In genomic region chr21:46552274-46552673, GRCh38 we compare ENCODE assay signal across 11 cellular contexts. TPM values are rescaled to one million over a fixed set of nuclear protein-coding genes. Genes with fewer than 3 reads are reported as not detected.
DNase-seq lines count a peak whose midpoint lies in the region; ATAC-seq, FAIRE-seq and TF ChIP-seq lines count a peak whose summit lies in the region.
"Had no signal": no experiment of that assay in that cellular context is flagged by ENCODE, and none has a peak within 500 bp of the region (broad histone marks: within the 10 kb centered on the region; RNA-seq: fewer than 3 reads in every experiment).

No MANE protein-coding gene starts in this region.

- no peak for TF ChIP-seq POLR2A in upper lobe of left lung (IDR thresholded peaks at IDR 0.05)

- H3K4me2 ChIP-seq in mammary epithelial cell (ENCODE audit: insufficient read depth, low read depth, low read length) = no peak overlapping the region

- TF ChIP-seq CTCF in mammary epithelial cell (conservative IDR thresholded peaks at IDR 0.05 in 1 of 2, IDR thresholded peaks at IDR 0.05 in 1 of 2; ENCODE audit: extremely low read depth in 1 of 2, insufficient read depth in 1 of 2, low read depth in 1 of 2, low read length in 2 of 2) (no peak), MCF 10A (IDR thresholded peaks at IDR 0.05; ENCODE audit: unreplicated experiment) (no peak), lower lobe of right lung (IDR thresholded peaks at IDR 0.05) (no peak), upper lobe of left lung (IDR thresholded peaks at IDR 0.05) (no peak)

- H3K4me1 Mint-ChIP-seq in MCF 10A (ENCODE audit: insufficient read depth, unreplicated experiment) = no peaks in the 10 kb centered on the region
- peaks cover 46% of the 10 kb centered on the region for H3K4me1 Mint-ChIP-seq in activated CD4-positive, alpha-beta memory T cell treated with anti-CD3 and anti-CD28 coated beads, Interleukin-2, amount 10 ng/mL, durations not matched to agents 7 days and 5 days

- H3K27me3 ChIP-seq in mammary epithelial cell (ENCODE audit: insufficient read depth, low read length) (no peaks in the 10 kb centered on the region), lower lobe of right lung (ENCODE audit: low read depth) (no peaks in the 10 kb centered on the region), upper lobe of left lung (no peaks in the 10 kb centered on the region)

- DNase-seq in mammary epithelial cell (no peak), MCF 10A (ENCODE audit: unreplicated experiment) (no peak), lower lobe of right lung (no peak), upper lobe of left lung (peak in 1 of 2 donors; percentile 50), HTR-8/SVneo (ENCODE audit: insufficient read length, low spot score) (no peak)
- DNase-seq in activated CD4-positive, alpha-beta memory T cell treated with anti-CD3 and anti-CD28 coated beads, Interleukin-2, amount 10 ng/mL, durations not matched to agents 7 days and 5 days = peak; percentile 15
- DNase-seq: kidney, NCI-H1048 had no signal

- BruUV-seq in mammary epithelial cell (replicated peaks; lab: Mats Ljungman, UMichigan) = TSS peak; percentile 5
- BruUV-seq in MCF 10A (replicated peaks; lab: Mats Ljungman, UMichigan) = no TSS peak

- no peak overlapping the region for H3K27ac Mint-ChIP-seq in MCF 10A (ENCODE audit: low read depth, unreplicated experiment)
- H3K27ac Mint-ChIP-seq in activated CD4-positive, alpha-beta memory T cell treated with anti-CD3 and anti-CD28 coated beads, Interleukin-2, amount 10 ng/mL, durations not matched to agents 7 days and 5 days = peak overlapping the region; percentile 75

- CTCF ChIA-PET in mammary epithelial cell (lab: Charles Lee; ENCODE audit: low non-redundant PET) = no interaction called here
- CTCF ChIA-PET in MCF 10A (lab: Yijun Ruan, JAX) = interaction anchor here (0.6 kb wide), 1 partner anchor 152 kb away, joined by 3 read pairs; no protein-coding TSS in a partner anchor
- CTCF ChIA-PET in activated CD4-positive, alpha-beta memory T cell treated with anti-CD3 and anti-CD28 coated beads, Interleukin-2, amount 10 ng/mL, durations not matched to agents 7 days and 5 days (lab: Charles Lee) = interaction anchor here (1.0 to 1.8 kb wide), 5 partner anchors 17 to 87 kb away, joined by 3 to 10 read pairs (median 4); partner anchors contain the start of gene PRMT2

- H3K27me3 Mint-ChIP-seq in MCF 10A (ENCODE audit: insufficient read depth, unreplicated experiment) = no peaks in the 10 kb centered on the region
- H3K27me3 Mint-ChIP-seq in activated CD4-positive, alpha-beta memory T cell treated with anti-CD3 and anti-CD28 coated beads, Interleukin-2, amount 10 ng/mL, durations not matched to agents 7 days and 5 days = no peaks in the 10 kb centered on the region

- no peak overlapping the region for H3K9ac ChIP-seq in mammary epithelial cell (ENCODE audit: insufficient read depth, low read length)

- no peak for FAIRE-seq in HTR-8/SVneo (lab: Jason Lieb, UNC)
- FAIRE-seq: bronchial epithelial cell, kidney had no signal

- no peak for TF ChIP-seq EP300 in upper lobe of left lung (IDR thresholded peaks at IDR 0.05)

- POLR2A ChIA-PET in MCF 10A (lab: Yijun Ruan, JAX) = interaction anchor here (1.0 kb wide), 1 partner anchor 10 kb away, joined by 4 read pairs; no protein-coding TSS in a partner anchor
- POLR2A ChIA-PET in activated CD4-positive, alpha-beta memory T cell treated with anti-CD3 and anti-CD28 coated beads, Interleukin-2, amount 10 ng/mL, durations not matched to agents 7 days and 5 days (lab: Charles Lee) = interaction anchor here (1.0 to 3.8 kb wide), 11 partner anchors 8 to 229 kb away, joined by 3 to 28 read pairs (median 6); partner anchors contain the start of genes C21orf58, DIP2A and PRMT2

- H3K9me3 Mint-ChIP-seq in MCF 10A (ENCODE audit: unreplicated experiment) = no peaks in the 10 kb centered on the region
- no peaks in the 10 kb centered on the region for H3K9me3 Mint-ChIP-seq in activated CD4-positive, alpha-beta memory T cell treated with anti-CD3 and anti-CD28 coated beads, Interleukin-2, amount 10 ng/mL, durations not matched to agents 7 days and 5 days

- H3K36me3 ChIP-seq in mammary epithelial cell (ENCODE audit: insufficient read depth, low read length) (peaks cover 36% of the 10 kb centered on the region), lower lobe of right lung (peaks cover 84% of the 10 kb centered on the region), upper lobe of left lung (peaks cover 4 to 81% (median 63%) of the 10 kb centered on the region in 4 donors)

- ATAC-seq in lower lobe of right lung = peak; percentile 51 to 58
- peak in 1 of 2 donors; percentile 49 for ATAC-seq in upper lobe of left lung (ENCODE audit: low FRiP score in 2 of 2)
- ATAC-seq in GM21576 (IDR thresholded peaks at IDR 0.05; ENCODE audit: unreplicated experiment) = no peak
- no peak for ATAC-seq in GM21367 (IDR thresholded peaks at IDR 0.05; ENCODE audit: unreplicated experiment)

- 100% methylated on average over 5 of the region's 5 CpGs for WGBS in mammary epithelial cell (ENCODE audit: low coverage, missing lambda C conversion rate)
- WGBS in upper lobe of left lung, 2 donors = 57 to 76% methylated on average over 5 of the region's 5 CpGs

- H3K9me3 ChIP-seq in mammary epithelial cell (replicated peaks; ENCODE audit: insufficient read depth, low read length) (no peaks in the 10 kb centered on the region), lower lobe of right lung (no peaks in the 10 kb centered on the region), upper lobe of left lung (no peaks in the 10 kb centered on the region)

- H2AFZ ChIP-seq in mammary epithelial cell (ENCODE audit: low read depth, low read length) = no peak overlapping the region

- no peaks in the 10 kb centered on the region for H4K20me1 ChIP-seq in mammary epithelial cell (ENCODE audit: insufficient read depth, low read length)

- H3K79me2 ChIP-seq in mammary epithelial cell (ENCODE audit: insufficient read depth, low read length) = no peaks in the 10 kb centered on the region

- H3K27ac ChIP-seq in mammary epithelial cell (ENCODE audit: insufficient read depth, low read depth, low read length) (no peak overlapping the region), lower lobe of right lung (peak overlapping the region; percentile 78), upper lobe of left lung (peak overlapping the region in 3 of 4 donors; percentile 48 to 83 (median 83))

- intact Hi-C loops in mammary epithelial cell (cut with micrococcal nuclease) (no loop called here), MCF 10A (cut with micrococcal nuclease) (no loop called here), lower lobe of right lung (cut with DNase I) (no loop called here)

- dilution Hi-C loops in mammary epithelial cell (cut with HindIII; ENCODE audit: low sequenced_read_pairs) = no loop called here

- H3K4me3 ChIP-seq in mammary epithelial cell (replicated peaks in 1 of 3; ENCODE audit: insufficient read depth in 1 of 3, low read depth in 2 of 3, low read length in 3 of 3) (no peak overlapping the region), lower lobe of right lung (peak overlapping the region; percentile 38), upper lobe of left lung (no peak overlapping the region)

- peaks cover 56% of the 10 kb centered on the region for H3K36me3 Mint-ChIP-seq in MCF 10A (ENCODE audit: insufficient read depth, unreplicated experiment)
- H3K36me3 Mint-ChIP-seq in activated CD4-positive, alpha-beta memory T cell treated with anti-CD3 and anti-CD28 coated beads, Interleukin-2, amount 10 ng/mL, durations not matched to agents 7 days and 5 days (ENCODE audit: low read depth) = peaks cover 53% of the 10 kb centered on the region

- no peaks in the 10 kb centered on the region for H3K4me1 ChIP-seq in mammary epithelial cell (ENCODE audit: insufficient read depth, low read length)
- H3K4me1 ChIP-seq in lower lobe of right lung = peaks cover 13% of the 10 kb centered on the region
- peaks cover 0 to 2% (median 0%) of the 10 kb centered on the region in 4 donors for H3K4me1 ChIP-seq in upper lobe of left lung

- H3K4me3 Mint-ChIP-seq in MCF 10A (ENCODE audit: unreplicated experiment) = no peak overlapping the region
- no peak overlapping the region for H3K4me3 Mint-ChIP-seq in activated CD4-positive, alpha-beta memory T cell treated with anti-CD3 and anti-CD28 coated beads, Interleukin-2, amount 10 ng/mL, durations not matched to agents 7 days and 5 days

- in situ Hi-C loops in mammary epithelial cell (cut with MboI; ENCODE audit: low sequenced_read_pairs in 2 of 2) = no loop called here

RNA-seq across cellular contexts. Expression of gene S100B, which starts 52.6 kb away (rescaled TPM):
- total RNA-seq in mammary epithelial cell = 1 to 10 TPM in 1 of 2 donors, not detected in 1; 1.2 TPM
- 2.1 TPM for polyA plus RNA-seq in mammary epithelial cell
- polyA minus RNA-seq in mammary epithelial cell = 9.3 TPM
- total RNA-seq in MCF 10A (2022) = not detected in 2 replicates
- total RNA-seq in activated CD4-positive, alpha-beta memory T cell treated with anti-CD3 and anti-CD28 coated beads, Interleukin-2, amount 10 ng/mL, durations not matched to agents 7 days and 5 days = not detected
- 4.5 TPM for total RNA-seq in lower lobe of right lung
- total RNA-seq in upper lobe of left lung = 1 to 10 TPM in 4 of 6 donors, not detected in 2; 1.8 to 4.5 (median 2.7) TPM
- total RNA-seq: bronchial epithelial cell had no signal

Comparison
In these comparisons a context has a peak if more than half of its experiments do, and no peak if none do; other contexts are left out.
1. ATAC-seq: peak in lower lobe of right lung (2 of 2); none in GM21576 (single experiment) and GM21367 (single experiment).